8 cellular contexts compared by ENCODE assay signal in genomic region chr22:39253427-39254070, GRCh38. TPM values are rescaled to one million over a fixed set of nuclear protein-coding genes. Genes with fewer than 3 reads are reported as not detected.
A peak's percentile ranks its signal among the peaks of the same experiment; 100 is the strongest.
DNase-seq lines count a peak whose midpoint lies in the region; ATAC-seq and TF ChIP-seq lines count a peak whose summit lies in the region.

No MANE protein-coding gene starts in this region.

- intact Hi-C loops in lower lobe of right lung (cut with DNase I): no loop called here

- TF ChIP-seq CTCF in choroid plexus epithelial cell (conservative IDR thresholded peaks at IDR 0.05; ENCODE audit: low read depth, low read length) (no peak), lower lobe of right lung (IDR thresholded peaks at IDR 0.05) (no peak)

- H3K9me3 ChIP-seq in lower lobe of right lung: no peaks in the 10 kb centered on the region

- peak overlapping the region; percentile 73 for H3K27ac ChIP-seq in lower lobe of right lung

- peaks cover 61% of the 10 kb centered on the region for H3K4me1 ChIP-seq in lower lobe of right lung

- peaks cover 11% of the 10 kb centered on the region for H3K27me3 ChIP-seq in lower lobe of right lung (ENCODE audit: low read depth)

- H3K4me3 ChIP-seq in choroid plexus epithelial cell (ENCODE audit: low read depth, low read length) (no peak overlapping the region), lower lobe of right lung (no peak overlapping the region)

- peak; percentile 58 for DNase-seq in stimulated activated CD4-positive, alpha-beta T cell treated with anti-CD3 and anti-CD28 coated beads, Interleukin-15, amount 100 ng/mL, for 24 hours
- DNase-seq in stimulated activated CD4-positive, alpha-beta T cell treated with anti-CD3 and anti-CD28 coated beads, Interleukin-2, amount 100 ng/mL, for 48 hours: no peak
- DNase-seq in RKO (ENCODE audit: low spot score) (peak; percentile 76), choroid plexus epithelial cell (ENCODE audit: low read depth) (peak; percentile 82), lower lobe of right lung (no peak), medulla oblongata (ENCODE audit: extremely low spot score) (no peak)

- no peaks in the 10 kb centered on the region for H3K36me3 ChIP-seq in lower lobe of right lung

- peak; percentile 62 to 81 for ATAC-seq in lower lobe of right lung
- no peak for ATAC-seq in HG02623 (IDR thresholded peaks at IDR 0.05; ENCODE audit: unreplicated experiment)
- no peak for ATAC-seq in HG03354 (IDR thresholded peaks at IDR 0.05; ENCODE audit: poor library complexity, severe bottlenecking, unreplicated experiment)

RNA-seq across cellular contexts. Expression of gene PDGFB, which starts 8.8 kb away (rescaled TPM):
- 30.5 TPM for total RNA-seq in lower lobe of right lung

Comparison
In these comparisons a context has a peak if more than half of its experiments do, and no peak if none do; other contexts are left out.
1. DNase-seq: peak in stimulated activated CD4-positive, alpha-beta T cell treated with anti-CD3 and anti-CD28 coated beads, Interleukin-15, amount 100 ng/mL, for 24 hours (single experiment), RKO (single experiment) and choroid plexus epithelial cell (single experiment); none in stimulated activated CD4-positive, alpha-beta T cell treated with anti-CD3 and anti-CD28 coated beads, Interleukin-2, amount 100 ng/mL, for 48 hours (0 of 2), lower lobe of right lung (single experiment) and medulla oblongata (single experiment).
2. ATAC-seq: peak in lower lobe of right lung (2 of 2); none in HG02623 (single experiment) and HG03354 (single experiment).